Comparison of ENCODE assay signal across 10 cellular contexts in genomic region chr20:49821850-49822249, GRCh38. TPM values are rescaled to one million over a fixed set of nuclear protein-coding genes. Genes with fewer than 3 reads are reported as not detected.
DNase-seq lines count a peak whose midpoint lies in the region; ATAC-seq and TF ChIP-seq lines count a peak whose summit lies in the region.
"Had no signal": no experiment of that assay in that cellular context is flagged by ENCODE, and none has a peak within 500 bp of the region (broad histone marks: within the 10 kb centered on the region; RNA-seq: fewer than 3 reads in every experiment).

No MANE protein-coding gene starts in this region.

- no peaks in the 10 kb centered on the region for H3K4me1 Mint-ChIP-seq in H9

- no peak overlapping the region for H3K18ac ChIP-seq in H9 (ENCODE audit: insufficient read length, low read depth, low read length)

- H3K27me3 Mint-ChIP-seq in H9 (ENCODE audit: low read depth): no peaks in the 10 kb centered on the region

- H2AFZ ChIP-seq in DND-41 (ENCODE audit: low read depth, low read length) (no peak overlapping the region), Loucy (ENCODE audit: low read length) (no peak overlapping the region), H9 (ENCODE audit: low read length) (no peak overlapping the region)

- H3K27me3 ChIP-seq in DND-41 (ENCODE audit: insufficient read depth, low read length, poor library complexity) (no peaks in the 10 kb centered on the region), Loucy (ENCODE audit: insufficient read depth, low read length, poor library complexity, severe bottlenecking) (no peaks in the 10 kb centered on the region), neutrophil (no peaks in the 10 kb centered on the region), H9 (ENCODE audit: insufficient read depth, low read length) (no peaks in the 10 kb centered on the region)

- H3K79me1 ChIP-seq in H9 (ENCODE audit: insufficient read depth, low read depth, low read length, poor library complexity, severe bottlenecking): no peaks in the 10 kb centered on the region

- H4K8ac ChIP-seq in H9 (replicated peaks; ENCODE audit: insufficient read length, low read depth, low read length): no peak overlapping the region

- H4K91ac ChIP-seq in H9 (ENCODE audit: insufficient read length, low read depth, low read length): no peak overlapping the region

- no CpG with 5 or more reads among the region's 2 CpGs for WGBS in H9 (ENCODE audit: extremely low coverage, insufficient read length, low lambda C conversion rate)

- H3K4ac ChIP-seq in H9 (ENCODE audit: low read depth, low read length): no peak overlapping the region

- no peak overlapping the region for H2BK120ac ChIP-seq in H9 (ENCODE audit: low read depth, low read length, poor library complexity, severe bottlenecking)

- H3K23me2 ChIP-seq in H9 (ENCODE audit: insufficient read length, low read depth, low read length, poor library complexity, severe bottlenecking): no peaks in the 10 kb centered on the region

- peaks cover 16% of the 10 kb centered on the region for H3K79me2 ChIP-seq in DND-41 (ENCODE audit: insufficient read depth, low read length)
- no peaks in the 10 kb centered on the region for H3K79me2 ChIP-seq in Loucy (ENCODE audit: insufficient read depth, low read length)
- no peaks in the 10 kb centered on the region for H3K79me2 ChIP-seq in H9 (ENCODE audit: insufficient read depth, low read length)

- H3K4me1 ChIP-seq in DND-41 (ENCODE audit: insufficient read depth, low read length) (peaks cover 22% of the 10 kb centered on the region), Loucy (ENCODE audit: insufficient read depth, low read length, poor library complexity, severe bottlenecking) (peaks cover 26% of the 10 kb centered on the region), neutrophil (ENCODE audit: control insufficient read depth in 1 of 2, insufficient read depth in 1 of 2, low read depth in 1 of 2, low read length in 1 of 2) (peaks cover 73 to 83% of the 10 kb centered on the region in 2 experiments), H9 (ENCODE audit: insufficient read depth, low read length) (no peaks in the 10 kb centered on the region)

- H2BK5ac ChIP-seq in H9 (ENCODE audit: insufficient read length, low read length): no peak overlapping the region

- no peak overlapping the region for H3K56ac ChIP-seq in H9 (ENCODE audit: insufficient read length, low read depth, low read length)

- H3K14ac ChIP-seq in H9 (ENCODE audit: insufficient read depth, low read length): no peak overlapping the region

- no peak overlapping the region for H2AK5ac ChIP-seq in H9 (ENCODE audit: insufficient read length, low read length)

- no peak overlapping the region for H3K23ac ChIP-seq in H9 (ENCODE audit: insufficient read length, low read depth, low read length)

- no peak overlapping the region for H2BK12ac ChIP-seq in H9 (ENCODE audit: insufficient read length, low read depth, low read length)

- H3K9ac ChIP-seq in DND-41 (ENCODE audit: low read depth, low read length): no peak overlapping the region
- H3K9ac ChIP-seq in Loucy (ENCODE audit: low read depth, low read length, poor library complexity, severe bottlenecking): no peak overlapping the region
- no peak overlapping the region for H3K9ac ChIP-seq in H9 (ENCODE audit: extremely low read depth, insufficient read length, low read length)

- 0 out of 7 replicates have a peak overlapping the region, but pooled peaks of 1 of the 3 experiments have one; percentile 20 for H3K27ac Mint-ChIP-seq in H9

- H3K27ac ChIP-seq in DND-41 (ENCODE audit: low read length): no peak overlapping the region
- peak overlapping the region; percentile 80 for H3K27ac ChIP-seq in neutrophil
- no peak overlapping the region for H3K27ac ChIP-seq in H9 (ENCODE audit: insufficient read length, low read depth, low read length)

- no peak overlapping the region for H3T11ph ChIP-seq in H9 (ENCODE audit: low read length)

- TF ChIP-seq CTCF in DND-41 (IDR thresholded peaks at IDR 0.05; ENCODE audit: borderline replicate concordance, extremely low read depth, low read length, poor library complexity, severe bottlenecking): peak; percentile 12
- TF ChIP-seq CTCF in Loucy (conservative IDR thresholded peaks at IDR 0.05; ENCODE audit: low read length): peak; percentile 18; the same call in 1 of the 2 replicates
- TF ChIP-seq CTCF in neutrophil (IDR thresholded peaks at IDR 0.05): no peak
- no peak for TF ChIP-seq CTCF in H9 (conservative IDR thresholded peaks at IDR 0.05)

- H3K4me3 Mint-ChIP-seq in H9: no peak overlapping the region

- no peak overlapping the region for H2BK15ac ChIP-seq in H9 (ENCODE audit: low read depth, low read length)

- H3K4me2 ChIP-seq in DND-41 (ENCODE audit: insufficient read depth, low read length) (no peak overlapping the region), Loucy (ENCODE audit: low read depth, low read length, poor library complexity, severe bottlenecking) (no peak overlapping the region), H9 (ENCODE audit: insufficient read depth, insufficient read length, low read length) (no peak overlapping the region)

- H2BK20ac ChIP-seq in H9 (ENCODE audit: low read depth, low read length, poor library complexity, severe bottlenecking): no peak overlapping the region

- ATAC-seq in DND-41 (ENCODE audit: insufficient read depth, low read depth) (0 out of 3 replicates have a peak, but pooled peaks have one; percentile 32), GM18505 (IDR thresholded peaks at IDR 0.05; ENCODE audit: unreplicated experiment) (no peak), HG02759 (IDR thresholded peaks at IDR 0.05; ENCODE audit: unreplicated experiment) (no peak), left lobe of liver (no peak)

- H3K36me3 ChIP-seq in DND-41 (ENCODE audit: insufficient read depth, low read length) (peaks cover 76% of the 10 kb centered on the region), Loucy (ENCODE audit: insufficient read depth, low read length) (peaks cover 9% of the 10 kb centered on the region), neutrophil (peaks cover 62% of the 10 kb centered on the region)

- H3K9me3 Mint-ChIP-seq in H9: peaks cover 3 to 7% of the 10 kb centered on the region in 2 experiments; a peak in 1 of 5 replicates

- no peak for DNase-seq in DND-41
- peak; percentile 48 for DNase-seq in dermis blood vessel endothelial cell
- DNase-seq in H9: no peak
- DNase-seq in left lobe of liver (ENCODE audit: low spot score): no peak
- DNase-seq: activated CD4-positive, CD25-positive, alpha-beta regulatory T cell treated with anti-CD3 and anti-CD28 coated beads, Interleukin-2, amount 50 U/mL, for 72 hours; KBM-7 had no signal

- H3K9me3 ChIP-seq in DND-41 (ENCODE audit: insufficient read depth, low read length, severe bottlenecking) (no peaks in the 10 kb centered on the region), Loucy (ENCODE audit: insufficient read depth, low read depth, low read length) (no peaks in the 10 kb centered on the region), neutrophil (no peaks in the 10 kb centered on the region), H9 (ENCODE audit: control insufficient read depth, low read depth, low read length) (no peaks in the 10 kb centered on the region)

- no peak for TF ChIP-seq POLR2A in GM18505 (IDR thresholded peaks at IDR 0.05; ENCODE audit: borderline replicate concordance, extremely low read depth, insufficient read depth, insufficient read length)

- no peaks in the 10 kb centered on the region for H3K9me2 ChIP-seq in Loucy (replicated peaks; ENCODE audit: low read depth, low read length)

- peaks cover 12 to 43% (median 18%) of the 10 kb centered on the region in 3 experiments for H3K36me3 Mint-ChIP-seq in H9 (ENCODE audit: insufficient read depth in 1 of 3, low read depth in 3 of 3)

- H3F3A ChIP-seq in Loucy (ENCODE audit: low read depth): 0 out of 2 replicates have a peak, but pooled peaks cover 7% of the 10 kb centered on the region

- no peak overlapping the region for H4K5ac ChIP-seq in H9 (ENCODE audit: insufficient read length, low read depth, low read length)

- no peak overlapping the region for H3K4me3 ChIP-seq in DND-41 (ENCODE audit: low read depth in 1 of 2, low read length in 2 of 2)
- H3K4me3 ChIP-seq in Loucy (ENCODE audit: low read length, poor library complexity, severe bottlenecking): no peak overlapping the region
- peak overlapping the region in 1 of 2 experiments; percentile 1 for H3K4me3 ChIP-seq in neutrophil (ENCODE audit: low read depth in 1 of 2, low read length in 1 of 2)

- H4K20me1 ChIP-seq in DND-41 (ENCODE audit: insufficient read depth, low read length) (peaks cover 3% of the 10 kb centered on the region; the same call in 1 of the 2 replicates), Loucy (ENCODE audit: insufficient read depth, low read length, poor library complexity, severe bottlenecking) (no peaks in the 10 kb centered on the region), H9 (ENCODE audit: control insufficient read depth, insufficient read depth, insufficient read length) (no peaks in the 10 kb centered on the region)

RNA-seq across cellular contexts. Expression of gene SLC9A8, which starts 9.2 kb away (rescaled TPM):
- total RNA-seq in dermis blood vessel endothelial cell (6.6 and 8.4 TPM in 2 replicates), H9 (2021) (7.5 and 7.9 TPM in 2 replicates), left lobe of liver (8.6 TPM)

Comparison
In these comparisons a context has a peak if more than half of its experiments do, and no peak if none do; other contexts are left out.
1. CTCF ChIP-seq: peak in DND-41 (single experiment) and Loucy (single experiment); none in neutrophil (single experiment) and H9 (single experiment).